ENCODE assay signal across 32 cellular contexts in genomic region chr19:622666-623065, GRCh38. TPM values are rescaled to one million over a fixed set of nuclear protein-coding genes. Genes with fewer than 3 reads are reported as not detected.
"Had no signal": no experiment of that assay in that cellular context is flagged by ENCODE, and none has a peak within 500 bp of the region (broad histone marks: within the 10 kb centered on the region; RNA-seq: fewer than 3 reads in every experiment).

No MANE protein-coding gene starts in this region.

- H3K4me1 ChIP-seq: colonic mucosa, neural progenitor cell, psoas muscle, suprapubic skin, transverse colon, upper lobe of right lung, uterus had no signal

- H2AFZ ChIP-seq: neural progenitor cell had no signal

- H3K4me1 Mint-ChIP-seq: memory B cell; mesothelial cell of epicardium; nephron; stimulated activated naive B cell treated with anti-CD40 and anti-IgM and Interleukin-4, amounts not matched to agents 10 μg/mL and 1 μg/mL and 100 μg/mL, for 72 hours had no signal

- ATAC-seq: left lobe of liver; mucosa of descending colon; naive thymus-derived CD4-positive, alpha-beta T cell; psoas muscle; right cardiac atrium; stimulated activated naive B cell treated with anti-CD40 and anti-IgM and Interleukin-4, amounts not matched to agents 10 μg/mL and 1 μg/mL and 100 μg/mL, for 72 hours; upper lobe of right lung had no signal

- H3K9me3 ChIP-seq: colonic mucosa, mucosa of descending colon, ovary, psoas muscle, suprapubic skin, transverse colon, upper lobe of right lung, uterus had no signal

- H3K4me3 ChIP-seq: colonic mucosa, lung, mucosa of descending colon, neural progenitor cell, ovary, psoas muscle, skin epidermis, suprapubic skin, transverse colon, upper lobe of right lung, uterus had no signal

- H3K9me3 Mint-ChIP-seq: dendritic cell treated with granulocyte-macrophage colony-stimulating factor and Interleukin-4, amounts not matched to agents 40 ng/mL and 50 ng/mL, for 4 days; memory B cell; mesothelial cell of epicardium; naive thymus-derived CD4-positive, alpha-beta T cell; nephron; neural progenitor cell; stimulated activated naive B cell treated with anti-CD40 and anti-IgM and Interleukin-4, amounts not matched to agents 10 μg/mL and 1 μg/mL and 100 μg/mL, for 72 hours; stimulated activated naive CD8-positive, alpha-beta T cell treated with anti-CD3 and anti-CD28 coated beads, Interleukin-15, Interleukin-2, amounts not matched to agents 100 ng/mL and 50 ng/mL, for 24 hours had no signal

- H3K27me3 ChIP-seq: colonic mucosa, neural progenitor cell, ovary, suprapubic skin, transverse colon, upper lobe of right lung, uterus had no signal

- H3K9ac ChIP-seq: neural progenitor cell had no signal

- H3K27ac Mint-ChIP-seq: dendritic cell treated with granulocyte-macrophage colony-stimulating factor and Interleukin-4, amounts not matched to agents 40 ng/mL and 50 ng/mL, for 4 days; memory B cell; mesothelial cell of epicardium; naive thymus-derived CD4-positive, alpha-beta T cell; nephron; neural progenitor cell; stimulated activated naive B cell treated with anti-CD40 and anti-IgM and Interleukin-4, amounts not matched to agents 10 μg/mL and 1 μg/mL and 100 μg/mL, for 72 hours; stimulated activated naive CD8-positive, alpha-beta T cell treated with anti-CD3 and anti-CD28 coated beads, Interleukin-15, Interleukin-2, amounts not matched to agents 100 ng/mL and 50 ng/mL, for 24 hours had no signal

- H3K27me3 Mint-ChIP-seq: dendritic cell treated with granulocyte-macrophage colony-stimulating factor and Interleukin-4, amounts not matched to agents 40 ng/mL and 50 ng/mL, for 4 days; memory B cell; naive thymus-derived CD4-positive, alpha-beta T cell; stimulated activated naive CD8-positive, alpha-beta T cell treated with anti-CD3 and anti-CD28 coated beads, Interleukin-15, Interleukin-2, amounts not matched to agents 100 ng/mL and 50 ng/mL, for 24 hours had no signal

- H3K27ac ChIP-seq: colonic mucosa, neural progenitor cell, ovary, skin epidermis, suprapubic skin, transverse colon, upper lobe of right lung, uterus had no signal

- H3K4me3 Mint-ChIP-seq: dendritic cell treated with granulocyte-macrophage colony-stimulating factor and Interleukin-4, amounts not matched to agents 40 ng/mL and 50 ng/mL, for 4 days; memory B cell; mesothelial cell of epicardium; naive thymus-derived CD4-positive, alpha-beta T cell; nephron; neural progenitor cell; stimulated activated naive B cell treated with anti-CD40 and anti-IgM and Interleukin-4, amounts not matched to agents 10 μg/mL and 1 μg/mL and 100 μg/mL, for 72 hours; stimulated activated naive CD8-positive, alpha-beta T cell treated with anti-CD3 and anti-CD28 coated beads, Interleukin-15, Interleukin-2, amounts not matched to agents 100 ng/mL and 50 ng/mL, for 24 hours had no signal

- FAIRE-seq: endothelial cell of umbilical vein, frontal cortex, kidney had no signal

- H3K36me3 ChIP-seq: neural progenitor cell, ovary, uterus had no signal

- H3K4me2 ChIP-seq: neural progenitor cell had no signal

- DNase-seq: colonic mucosa; effector memory CD4-positive, alpha-beta T cell; erythroblast; kidney; mucosa of descending colon; naive thymus-derived CD4-positive, alpha-beta T cell; occipital lobe; ovary; posterior cingulate gyrus; psoas muscle; right cardiac atrium; stimulated activated CD4-positive, alpha-beta T cell treated with anti-CD3 and anti-CD28 coated beads, Interleukin-15, amount 100 ng/mL, for 24 hours; stimulated activated CD4-positive, alpha-beta T cell treated with anti-CD3 and anti-CD28 coated beads, Interleukin-2, amount 100 ng/mL, for 48 hours; stimulated activated naive B cell treated with anti-CD40 and anti-IgM and Interleukin-4, amounts not matched to agents 10 μg/mL and 1 μg/mL and 100 μg/mL, for 72 hours; transverse colon; upper lobe of right lung; uterus had no signal

RNA-seq across cellular contexts. Expression of gene FGF22, which starts 17.0 kb away (rescaled TPM):
- total RNA-seq: cerebellum, colonic mucosa, endothelial cell of umbilical vein, fibroblast of villous mesenchyme, transverse colon had no signal
- polyA plus RNA-seq: liver; naive thymus-derived CD4-positive, alpha-beta T cell had no signal

RNA-seq across cellular contexts. Expression of gene HCN2, which starts 33.0 kb away (rescaled TPM):
- polyA plus RNA-seq: naive thymus-derived CD4-positive, alpha-beta T cell had no signal
